Comparison of ENCODE assay signal across 8 cellular contexts in the genomic region with DNA sequence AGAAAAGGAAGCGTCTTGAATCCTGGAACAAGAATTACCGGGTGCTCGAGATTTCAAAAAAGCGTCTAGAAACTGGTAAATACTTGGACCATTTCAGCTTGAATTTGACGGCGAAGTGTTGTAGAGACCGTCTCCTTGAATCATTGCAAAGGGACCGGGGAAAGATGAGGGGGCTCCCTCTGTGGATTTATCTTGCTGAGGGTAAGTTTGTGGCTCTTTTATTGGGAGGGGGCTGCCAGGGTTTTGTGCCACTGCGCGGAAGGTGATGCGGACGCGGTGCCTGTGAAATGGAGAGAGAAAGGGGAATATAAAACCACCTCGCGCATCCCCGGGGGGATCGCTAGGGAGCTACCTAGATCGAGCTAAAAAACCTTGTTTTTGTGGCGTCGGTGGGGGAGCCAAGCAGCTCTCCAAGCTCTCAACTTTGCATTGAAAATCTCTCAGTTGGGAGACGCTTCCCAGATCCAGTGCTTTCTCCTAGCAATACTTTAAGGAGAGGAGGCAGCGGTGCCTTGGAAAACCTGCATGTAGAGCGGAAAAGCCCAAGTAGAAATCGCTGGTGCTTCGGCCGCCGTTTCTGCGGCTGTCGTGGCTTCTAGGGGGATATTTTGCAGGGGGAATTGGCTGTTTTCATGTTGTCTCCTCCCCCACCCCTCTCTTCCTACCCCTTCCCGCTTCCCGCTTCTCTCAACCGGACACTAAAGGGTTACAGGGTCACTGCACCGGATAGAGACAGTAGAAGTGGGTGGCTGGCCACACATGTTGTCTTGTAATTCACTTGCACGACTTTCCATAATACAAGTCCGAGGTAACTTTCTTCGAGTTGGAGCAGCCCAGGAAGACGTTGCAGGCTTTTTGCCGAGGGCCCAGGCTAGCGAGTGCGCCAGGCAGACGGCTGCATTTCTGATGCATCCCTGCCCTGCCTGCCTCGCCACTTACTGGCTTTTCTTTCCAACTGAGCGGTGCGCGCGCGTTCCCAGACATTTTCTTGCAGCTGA.
DNase-seq lines count a peak whose midpoint lies in the region; ATAC-seq, FAIRE-seq and TF ChIP-seq lines count a peak whose summit lies in the region.

No MANE protein-coding gene starts in this region.

- H3K4me1 Mint-ChIP-seq in stimulated activated effector memory CD8-positive, alpha-beta T cell treated with anti-CD3 and anti-CD28 coated beads, Interleukin-12 subunit alpha, Interleukin-12 subunit beta, amount 100 ng/mL, for 72 hours = no peaks in the 10 kb centered on the region

- H3K9me3 ChIP-seq in A673 (ENCODE audit: low read depth, low read length, poor library complexity, severe bottlenecking) = no peaks in the 10 kb centered on the region
- H3K9me3 ChIP-seq in MG63 = no peaks in the 10 kb centered on the region
- no peaks in the 10 kb centered on the region for H3K9me3 ChIP-seq in keratinocyte (ENCODE audit: control insufficient read depth, low read depth, low read length)
- no peaks in the 10 kb centered on the region for H3K9me3 ChIP-seq in stomach

- CTCF ChIA-PET in A673 (lab: Charles Lee) = no interaction called here

- TF ChIP-seq EP300 in stomach (IDR thresholded peaks at IDR 0.05) = no peak

- ATAC-seq in HG03280 (IDR thresholded peaks at IDR 0.05; ENCODE audit: unreplicated experiment) = no peak
- no peak for ATAC-seq in stimulated activated effector memory CD8-positive, alpha-beta T cell treated with anti-CD3 and anti-CD28 coated beads, Interleukin-12 subunit alpha, Interleukin-12 subunit beta, amount 100 ng/mL, for 72 hours

- H3K4me1 ChIP-seq in A673 (ENCODE audit: insufficient read depth, low read length, poor library complexity, severe bottlenecking) (peaks cover 9% of the 10 kb centered on the region), keratinocyte (ENCODE audit: control insufficient read depth, extremely low read depth, insufficient read depth, low read length) (peaks cover 6% of the 10 kb centered on the region), stomach (peaks cover 0 to 11% (median 3%) of the 10 kb centered on the region in 4 donors)

- no peaks in the 10 kb centered on the region for H4K20me1 ChIP-seq in keratinocyte (ENCODE audit: control insufficient read depth, extremely low read depth, insufficient read depth, low read length)

- no peak overlapping the region for H2AFZ ChIP-seq in keratinocyte (ENCODE audit: control insufficient read depth, low read length)

- WGBS in stomach, 5 donors = 10 to 25% (median 23%) methylated on average over 47 of the region's 47 CpGs

- no TSS peak for BruUV-seq in A673 (replicated peaks; lab: Mats Ljungman, UMichigan)

- H3K4me2 ChIP-seq in keratinocyte (ENCODE audit: control insufficient read depth, extremely low read depth, insufficient read depth, low read depth, low read length) = peak overlapping the region; percentile 45

- H3K4me3 ChIP-seq in A673 (ENCODE audit: low read depth, low read length, poor library complexity, severe bottlenecking) = peak overlapping the region; percentile 43
- peak overlapping the region; percentile 60 for H3K4me3 ChIP-seq in MG63
- peak overlapping the region in 1 of 3 experiments; percentile 26 for H3K4me3 ChIP-seq in keratinocyte (ENCODE audit: control insufficient read depth in 2 of 3, extremely low read depth in 1 of 3, insufficient read depth in 2 of 3, low read depth in 1 of 3, low read length in 3 of 3)
- H3K4me3 ChIP-seq in stomach = peak overlapping the region; percentile 40 to 50 (median 46)

- intact Hi-C loops in A673 (cut with micrococcal nuclease; ENCODE audit: unreplicated experiment) (no loop called here), stomach (cut with DNase I; ENCODE audit: low total_unique reads) (no loop called here)

- TF ChIP-seq CTCF in A673 (conservative IDR thresholded peaks at IDR 0.05; ENCODE audit: low read depth, low read length) = no peak
- no peak for TF ChIP-seq CTCF in keratinocyte (optimal IDR thresholded peaks at IDR 0.05 in 1 of 3, IDR thresholded peaks at IDR 0.05 in 1 of 3, conservative IDR thresholded peaks at IDR 0.05 in 1 of 3; ENCODE audit: extremely low read depth in 1 of 3, insufficient read depth in 2 of 3, low read length in 3 of 3)
- no peak for TF ChIP-seq CTCF in stomach (IDR thresholded peaks at IDR 0.05)

- H3K79me2 ChIP-seq in keratinocyte (ENCODE audit: control insufficient read depth, insufficient read depth, low read length) = no peaks in the 10 kb centered on the region

- dilution Hi-C loops in keratinocyte (cut with MboI; ENCODE audit: extremely low pct_ligation_motif_present, low sequenced_read_pairs) = no loop called here

- DNase-seq in A673 (ENCODE audit: low spot score) = peak; percentile 21
- peak; percentile 88 for DNase-seq in MG63
- DNase-seq in cerebellar cortex (ENCODE audit: low spot score) = peak; percentile 76
- no peak for DNase-seq in keratinocyte (ENCODE audit: low read depth, low spot score)
- DNase-seq in stomach = no peak
- no peak for DNase-seq in stimulated activated effector memory CD8-positive, alpha-beta T cell treated with anti-CD3 and anti-CD28 coated beads, Interleukin-12 subunit alpha, Interleukin-12 subunit beta, amount 100 ng/mL, for 72 hours (ENCODE audit: low spot score in 2 of 2)
- DNase-seq in activated effector memory CD4-positive, alpha-beta T cell treated with anti-CD3 and anti-CD28 coated beads, Interleukin-2, amount 50 U/mL, for 16 hours = no peak

- H3K9me3 Mint-ChIP-seq in stimulated activated effector memory CD8-positive, alpha-beta T cell treated with anti-CD3 and anti-CD28 coated beads, Interleukin-12 subunit alpha, Interleukin-12 subunit beta, amount 100 ng/mL, for 72 hours = peaks cover 6% of the 10 kb centered on the region

- H3K27me3 ChIP-seq in A673 (replicated peaks; ENCODE audit: insufficient read depth, low read depth, low read length, poor library complexity) (peaks cover 30% of the 10 kb centered on the region), MG63 (no peaks in the 10 kb centered on the region), keratinocyte (ENCODE audit: control insufficient read depth, extremely low read depth, insufficient read depth, low read length) (peaks cover 22% of the 10 kb centered on the region), stomach (peaks cover 0 to 13% (median 12%) of the 10 kb centered on the region in 3 donors)

- no peaks in the 10 kb centered on the region for H3K9me1 ChIP-seq in keratinocyte (ENCODE audit: control insufficient read depth, extremely low read depth, insufficient read depth, low read length)

- no peak overlapping the region for H3K4me3 Mint-ChIP-seq in stimulated activated effector memory CD8-positive, alpha-beta T cell treated with anti-CD3 and anti-CD28 coated beads, Interleukin-12 subunit alpha, Interleukin-12 subunit beta, amount 100 ng/mL, for 72 hours

- no peaks in the 10 kb centered on the region for H3K36me3 Mint-ChIP-seq in stimulated activated effector memory CD8-positive, alpha-beta T cell treated with anti-CD3 and anti-CD28 coated beads, Interleukin-12 subunit alpha, Interleukin-12 subunit beta, amount 100 ng/mL, for 72 hours

- POLR2A ChIA-PET in A673 (lab: Charles Lee; ENCODE audit: low non-redundant PET) = no interaction called here

- FAIRE-seq in keratinocyte (lab: Jason Lieb, UNC) = no peak

- H3K36me3 ChIP-seq in A673 (ENCODE audit: insufficient read depth, low read length, poor library complexity, severe bottlenecking) (no peaks in the 10 kb centered on the region), MG63 (no peaks in the 10 kb centered on the region), keratinocyte (ENCODE audit: control insufficient read depth in 2 of 2, extremely low read depth in 1 of 2, insufficient read depth in 2 of 2, low read length in 2 of 2) (no peaks in the 10 kb centered on the region), stomach (no peaks in the 10 kb centered on the region)

- no peak overlapping the region for H3K9ac ChIP-seq in keratinocyte (ENCODE audit: control insufficient read depth, extremely low read depth, insufficient read depth, low read length)

- H3K27ac Mint-ChIP-seq in stimulated activated effector memory CD8-positive, alpha-beta T cell treated with anti-CD3 and anti-CD28 coated beads, Interleukin-12 subunit alpha, Interleukin-12 subunit beta, amount 100 ng/mL, for 72 hours = no peak overlapping the region

- no peak for TF ChIP-seq POLR2A in stomach (IDR thresholded peaks at IDR 0.05)

- no peak overlapping the region for H3K27ac ChIP-seq in A673 (ENCODE audit: low read depth, low read length, poor library complexity, severe bottlenecking)
- H3K27ac ChIP-seq in keratinocyte (ENCODE audit: control insufficient read depth, insufficient read depth, low read length) = no peak overlapping the region
- peak overlapping the region in 2 of 5 donors; percentile 15 to 47 for H3K27ac ChIP-seq in stomach

Comparison
In these comparisons a context has a peak if more than half of its experiments do, and no peak if none do; other contexts are left out.
1. DNase-seq: peak in A673 (single experiment), MG63 (single experiment) and cerebellar cortex (single experiment); none in keratinocyte (single experiment), stomach (single experiment), stimulated activated effector memory CD8-positive, alpha-beta T cell treated with anti-CD3 and anti-CD28 coated beads, Interleukin-12 subunit alpha, Interleukin-12 subunit beta, amount 100 ng/mL, for 72 hours (0 of 2) and activated effector memory CD4-positive, alpha-beta T cell treated with anti-CD3 and anti-CD28 coated beads, Interleukin-2, amount 50 U/mL, for 16 hours (single experiment).